ENCODE assay signal across 20 cellular contexts in genomic region chr3:4042869-4043268, GRCh38.
DNase-seq lines count a peak whose midpoint lies in the region; ATAC-seq, FAIRE-seq and TF ChIP-seq lines count a peak whose summit lies in the region.
"Had no signal": no experiment of that assay in that cellular context is flagged by ENCODE, and none has a peak within 500 bp of the region (broad histone marks: within the 10 kb centered on the region; RNA-seq: fewer than 3 reads in every experiment).

No MANE protein-coding gene starts in this region.

- H2BK5ac ChIP-seq in mesendoderm (ENCODE audit: low read length): no peak overlapping the region

- H3K27ac ChIP-seq in VCaP (peak overlapping the region; percentile 81; the same call in 1 of the 2 replicates), endodermal cell (ENCODE audit: low read depth, low read length) (no peak overlapping the region), mesendoderm (ENCODE audit: low read depth, low read length) (no peak overlapping the region)

- no peak overlapping the region for H2BK120ac ChIP-seq in mesendoderm (ENCODE audit: low read depth, low read length)

- H3K4me3 ChIP-seq in endodermal cell (ENCODE audit: low read length): no peak overlapping the region
- H3K4me3 ChIP-seq in mesendoderm (ENCODE audit: low read length): no peak overlapping the region

- 74 to 84% methylated on average over 2 to 3 of the region's 3 CpGs for WGBS in endodermal cell (ENCODE audit: insufficient coverage in 1 of 2, insufficient read length in 1 of 2), 2 experiments
- WGBS in mesendoderm (ENCODE audit: extremely low coverage, insufficient coverage, low lambda C conversion rate): no CpG with 5 or more reads among the region's 3 CpGs

- H3K36me3 ChIP-seq in endodermal cell (ENCODE audit: control insufficient read depth, insufficient read depth, low read length) (no peaks in the 10 kb centered on the region), mesendoderm (ENCODE audit: control insufficient read depth, insufficient read depth, low read length) (no peaks in the 10 kb centered on the region)

- H3K27ac Mint-ChIP-seq in endodermal cell: no peak overlapping the region
- H3K27ac Mint-ChIP-seq: CD4-positive, CD25-positive, alpha-beta regulatory T cell; CD8-positive, alpha-beta T cell; H9 had no signal

- no peak overlapping the region for H2AK5ac ChIP-seq in mesendoderm (ENCODE audit: low read length)

- H3K9ac ChIP-seq in endodermal cell (ENCODE audit: extremely low read depth, low read length, poor library complexity, severe bottlenecking) (no peak overlapping the region), mesendoderm (ENCODE audit: low read length) (no peak overlapping the region)

- H3K27me3 ChIP-seq in endodermal cell (ENCODE audit: control insufficient read depth, insufficient read depth, low read length, poor library complexity, severe bottlenecking) (no peaks in the 10 kb centered on the region), mesendoderm (ENCODE audit: insufficient read depth, low read length, poor library complexity) (no peaks in the 10 kb centered on the region)

- H3K9me3 Mint-ChIP-seq in endodermal cell: peaks cover 2% of the 10 kb centered on the region
- H3K9me3 Mint-ChIP-seq: CD8-positive, alpha-beta T cell; H9 had no signal

- H3K36me3 Mint-ChIP-seq in endodermal cell (ENCODE audit: low read depth): no peaks in the 10 kb centered on the region
- H3K36me3 Mint-ChIP-seq: CD4-positive, CD25-positive, alpha-beta regulatory T cell; CD8-positive, alpha-beta T cell had no signal

- H3K9me3 ChIP-seq in endodermal cell (ENCODE audit: control insufficient read depth, low read length): no peaks in the 10 kb centered on the region
- H3K9me3 ChIP-seq: Caco-2 had no signal

- H3K18ac ChIP-seq in mesendoderm (ENCODE audit: low read length): no peak overlapping the region

- H3K4me1 ChIP-seq in endodermal cell (ENCODE audit: control insufficient read depth, insufficient read depth, low read length) (no peaks in the 10 kb centered on the region), mesendoderm (ENCODE audit: control insufficient read depth, low read depth, low read length) (no peaks in the 10 kb centered on the region)
- H3K4me1 ChIP-seq: Caco-2 had no signal

- H3K4me1 Mint-ChIP-seq in endodermal cell: peaks cover 13% of the 10 kb centered on the region
- H3K4me1 Mint-ChIP-seq: CD4-positive, CD25-positive, alpha-beta regulatory T cell; H9 had no signal

- DNase-seq in endodermal cell (peak; percentile 51), mesendoderm (peak; percentile 19), urothelium cell line (ENCODE audit: low spot score) (no peak), kidney tubule cell (ENCODE audit: low spot score) (no peak), activated gamma-delta T cell treated with Interleukin-2 at 50 U/mL for 16 hours (no peak), occipital lobe (lab: John Stamatoyannopoulos, UW) (no peak)
- DNase-seq: C1 segment of cervical spinal cord; Caco-2; CD4-positive, CD25-positive, alpha-beta regulatory T cell; CD8-positive, alpha-beta T cell; DMS153; DND-41; GOT3; H9 had no signal

- H3K27me3 Mint-ChIP-seq in endodermal cell (ENCODE audit: insufficient read depth): no peaks in the 10 kb centered on the region
- H3K27me3 Mint-ChIP-seq: CD4-positive, CD25-positive, alpha-beta regulatory T cell had no signal

- no peaks in the 10 kb centered on the region for H3K79me2 ChIP-seq in mesendoderm (ENCODE audit: control insufficient read depth, insufficient read depth, low read length)

- H3K23ac ChIP-seq in mesendoderm (ENCODE audit: low read length): no peak overlapping the region

- FAIRE-seq in urothelium cell line (lab: Jason Lieb, UNC): peak; percentile 71
- FAIRE-seq: G401.6, GM12892, GM19239 had no signal

- no peak overlapping the region for H3K4me3 Mint-ChIP-seq in endodermal cell
- H3K4me3 Mint-ChIP-seq: CD4-positive, CD25-positive, alpha-beta regulatory T cell; CD8-positive, alpha-beta T cell; H9 had no signal

- TF ChIP-seq CTCF in VCaP (conservative IDR thresholded peaks at IDR 0.05) (no peak), endodermal cell (conservative IDR thresholded peaks at IDR 0.05) (peak; percentile 18)

- H3K79me1 ChIP-seq in mesendoderm (ENCODE audit: low read length): no peaks in the 10 kb centered on the region

- no peak overlapping the region for H3K4ac ChIP-seq in mesendoderm (ENCODE audit: low read depth, low read length)

- no peak overlapping the region for H3K4me2 ChIP-seq in mesendoderm (ENCODE audit: low read length)

- H4K8ac ChIP-seq in mesendoderm (ENCODE audit: low read depth, low read length): no peak overlapping the region

- H2BK15ac ChIP-seq in mesendoderm (replicated peaks; ENCODE audit: low read depth): no peak overlapping the region

- ATAC-seq in HG02870 (IDR thresholded peaks at IDR 0.05; ENCODE audit: unreplicated experiment): no peak
- ATAC-seq: CD8-positive, alpha-beta T cell; HCT116 had no signal

- no peak overlapping the region for H4K5ac ChIP-seq in mesendoderm (ENCODE audit: low read length)

- no peak overlapping the region for H3K56ac ChIP-seq in mesendoderm (ENCODE audit: low read length)

Comparison
In these comparisons a context has a peak if more than half of its experiments do, and no peak if none do; other contexts are left out.
1. DNase-seq: peak in endodermal cell (single experiment) and mesendoderm (single experiment); none in urothelium cell line (single experiment), kidney tubule cell (single experiment), activated gamma-delta T cell treated with Interleukin-2 at 50 U/mL for 16 hours (single experiment) and occipital lobe (single experiment).